ENCODE assay signal across 1 cellular context in genomic region chr16:85430523-85431381, GRCh38.
TF ChIP-seq lines count a peak whose summit lies in the region.

No MANE protein-coding gene starts in this region.

TF ChIP-seq in SK-N-SH, 30 proteins besides CTCF, POLR2A, EP300 and RAD21 (continued from another document):
- TF ChIP-seq RCOR1 (IDR thresholded peaks at IDR 0.05; ENCODE audit: low read length) = no peak
- no peak for TF ChIP-seq MAX (IDR thresholded peaks at IDR 0.05; ENCODE audit: low read depth)
- TF ChIP-seq ZBTB33 (IDR thresholded peaks at IDR 0.05; ENCODE audit: borderline replicate concordance, low read depth) = no peak
- no peak for TF ChIP-seq SMC3 (IDR thresholded peaks at IDR 0.05; ENCODE audit: low read depth, low read length)
- TF ChIP-seq USF1 (IDR thresholded peaks at IDR 0.05; ENCODE audit: borderline replicate concordance, low read depth) = no peak
- TF ChIP-seq TEAD4 (IDR thresholded peaks at IDR 0.05; ENCODE audit: borderline replicate concordance, insufficient read depth) = no peak
- no peak for TF ChIP-seq RFX5 (IDR thresholded peaks at IDR 0.05; ENCODE audit: low read length)
- no peak for TF ChIP-seq JUND (IDR thresholded peaks at IDR 0.05)
- no peak for TF ChIP-seq GATA2 (CRISPR knock-in tag; IDR thresholded peaks at IDR 0.05)
- TF ChIP-seq YY1 (IDR thresholded peaks at IDR 0.05; ENCODE audit: low read depth) = no peak
- no peak for TF ChIP-seq POLR2AphosphoS5 (IDR thresholded peaks at IDR 0.05; ENCODE audit: low read depth, low read length)
- TF ChIP-seq USF2 (IDR thresholded peaks at IDR 0.05; ENCODE audit: borderline replicate concordance, low read depth, low read length) = no peak
